ENCODE assay signal across 24 cellular contexts in the genomic region with DNA sequence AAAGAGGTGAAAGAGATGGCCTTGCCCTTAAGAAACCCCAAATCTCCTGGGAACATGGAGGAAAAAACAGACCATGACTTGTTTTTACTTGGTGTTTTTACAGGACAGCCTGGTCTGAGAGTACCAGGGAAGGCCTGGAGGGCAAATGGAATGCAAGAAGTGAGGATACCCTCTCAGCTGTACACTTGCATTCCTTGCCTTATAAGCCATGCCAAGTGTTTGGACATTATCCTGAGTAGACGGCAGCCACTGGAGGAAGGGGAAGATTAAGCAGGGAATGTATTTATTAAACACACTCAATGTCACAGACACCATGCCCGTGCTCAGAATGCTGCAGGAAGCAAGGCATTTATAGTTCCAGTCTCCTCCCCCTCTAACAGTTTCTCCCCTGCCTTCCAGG.
"Had no signal": no experiment of that assay in that cellular context is flagged by ENCODE, and none has a peak within 500 bp of the region (broad histone marks: within the 10 kb centered on the region; RNA-seq: fewer than 3 reads in every experiment).

No MANE protein-coding gene starts in this region.

- ATAC-seq: activated CD8-positive, alpha-beta memory T cell treated with anti-CD3 and anti-CD28 coated beads, Interleukin-2, amount 10 ng/mL, durations not matched to agents 7 days and 5 days; activated naive CD4-positive, alpha-beta T cell treated with anti-CD3 and anti-CD28 coated beads, Interleukin-2, amount 50 U/mL, for 72 hours; activated naive CD8-positive, alpha-beta T cell treated with anti-CD3 and anti-CD28 coated beads, Interleukin-2, amount 50 U/mL, for 24 hours; SK-N-SH treated with all-trans-retinoic acid at 6 μM for 48 hours; WTC11 had no signal

- H3K27me3 ChIP-seq: brain microvascular endothelial cell, MG63, Peyer's patch, SJSA1 had no signal

- H3K4me1 ChIP-seq: Peyer's patch, SJSA1 had no signal

- H3K27ac ChIP-seq: brain microvascular endothelial cell, Peyer's patch, RWPE1, SJSA1 had no signal

- H3K9me3 ChIP-seq: MG63, Peyer's patch, SJSA1 had no signal

- DNase-seq: activated CD4-positive, alpha-beta T cell treated with anti-CD3 and anti-CD28 coated beads for 48 hours; activated CD4-positive, alpha-beta T cell treated with anti-CD3 and anti-CD28 coated beads, Interleukin-2, amount 50 U/mL, for 4 hours; activated CD4-positive, CD25-positive, alpha-beta regulatory T cell treated with anti-CD3 and anti-CD28 coated beads, Interleukin-2, amount 50 U/mL, for 72 hours; activated CD8-positive, alpha-beta memory T cell treated with anti-CD3 and anti-CD28 coated beads, Interleukin-2, amount 10 ng/mL, durations not matched to agents 7 days and 5 days; activated effector memory CD4-positive, alpha-beta T cell treated with anti-CD3 and anti-CD28 coated beads, Interleukin-2, amount 50 U/mL, for 16 hours; activated naive CD4-positive, alpha-beta T cell treated with Interleukin-2 at 50 U/mL for 16 hours; activated naive CD8-positive, alpha-beta T cell treated with anti-CD3 and anti-CD28 coated beads, Interleukin-2, amount 50 U/mL, for 24 hours; activated T-cell treated with anti-CD3 and anti-CD28 coated beads, Interleukin-2, amount 50 U/mL, for 24 hours; brain microvascular endothelial cell; MG63; MV-4-11; NCI-H1092 treated with DMSO at 0.1 percent for 48 hours; NCI-H1417 treated with DMSO at 0.1 percent for 48 hours; NCI-H1694 treated with DMSO at 0.1 percent for 48 hours; NCI-H2029 treated with DMSO at 0.1 percent for 48 hours; NCI-H524; Peyer's patch; SHP77; SW 1271 had no signal

- H3K36me3 ChIP-seq: brain microvascular endothelial cell, MG63, Peyer's patch, SJSA1 had no signal

- H3K4me3 ChIP-seq: MG63, Peyer's patch, SJSA1 had no signal
